In genomic region chr17:4739122-4740024, GRCh38 we compare ENCODE assay signal across 8 cellular contexts. TPM values are rescaled to one million over a fixed set of nuclear protein-coding genes. Genes with fewer than 3 reads are reported as not detected.
DNase-seq lines count a peak whose midpoint lies in the region; ATAC-seq, FAIRE-seq and TF ChIP-seq lines count a peak whose summit lies in the region.

A gene with protein sequence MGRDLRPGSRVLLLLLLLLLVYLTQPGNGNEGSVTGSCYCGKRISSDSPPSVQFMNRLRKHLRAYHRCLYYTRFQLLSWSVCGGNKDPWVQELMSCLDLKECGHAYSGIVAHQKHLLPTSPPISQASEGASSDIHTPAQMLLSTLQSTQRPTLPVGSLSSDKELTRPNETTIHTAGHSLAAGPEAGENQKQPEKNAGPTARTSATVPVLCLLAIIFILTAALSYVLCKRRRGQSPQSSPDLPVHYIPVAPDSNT (minus strand): TSS chr17:4739928. CDS start chr17:4739339, 589 bp downstream.
Gene ZMYND15, plus strand, starts transcription at chr17:4739833. Its CDS starts 716 bp downstream, at chr17:4740549.

- H4K20me1 ChIP-seq in HCT116 (ENCODE audit: insufficient read depth) (no peaks in the 10 kb centered on the region), SU-DHL-6 (ENCODE audit: low read depth, low read length) (no peaks in the 10 kb centered on the region), GM12878 (ENCODE audit: control insufficient read depth, insufficient read depth) (no peaks in the 10 kb centered on the region)

- FAIRE-seq in GM12878 (lab: Jason Lieb, UNC): no peak

- BruUV-seq in HCT116 (replicated peaks; lab: Mats Ljungman, UMichigan) (no TSS peak), GM12878 (replicated peaks; lab: Mats Ljungman, UMichigan) (no TSS peak)

- H3K79me2 ChIP-seq in HCT116 (ENCODE audit: insufficient read depth, low read length): no peaks in the 10 kb centered on the region; the same call in 1 of the 2 replicates
- no peaks in the 10 kb centered on the region for H3K79me2 ChIP-seq in SU-DHL-6 (ENCODE audit: insufficient read depth, low read length)
- no peaks in the 10 kb centered on the region for H3K79me2 ChIP-seq in GM12878 (ENCODE audit: control insufficient read depth, insufficient read depth, low read length)

- CTCF ChIA-PET in HCT116 (lab: Charles Lee): interaction anchor here (1.1 kb wide), 1 partner anchor 51 kb away, joined by 3 read pairs; no protein-coding TSS in a partner anchor
- CTCF ChIA-PET in GM12878 (lab: Yijun Ruan, JAX): interaction anchor here (0.6 to 1.1 kb wide), 3 partner anchors 31 to 320 kb away, joined by 3 read pairs; partner anchors contain the start of gene CHRNE

- SMC1A ChIA-PET in GM12878 (lab: Charles Lee; ENCODE audit: uncharacterized antibody, unreplicated experiment): no interaction called here

- H2AFZ ChIP-seq in HCT116 (ENCODE audit: low read depth, low read length, poor library complexity, severe bottlenecking) (no peak within 1 kb of the TSS), SU-DHL-6 (ENCODE audit: low read depth, low read length, severe bottlenecking) (peak within 1 kb of the TSS; percentile 62), GM12878 (ENCODE audit: control insufficient read depth, low read depth, low read length) (peak within 1 kb of the TSS; percentile 62)

- H3K36me3 ChIP-seq in HCT116 (ENCODE audit: control insufficient read depth in 1 of 2, insufficient read depth in 2 of 2, low read length in 2 of 2): no peaks in the 10 kb centered on the region
- H3K36me3 ChIP-seq in SU-DHL-6 (ENCODE audit: low read length): no peaks in the 10 kb centered on the region
- H3K36me3 ChIP-seq in GM12878 (ENCODE audit: control insufficient read depth in 2 of 2, insufficient read depth in 2 of 2, low read length in 1 of 2): no peaks in the 10 kb centered on the region
- H3K36me3 ChIP-seq in gastrocnemius medialis: no peaks in the 10 kb centered on the region

- TF ChIP-seq RAD21 in HCT116 (IDR thresholded peaks at IDR 0.05; ENCODE audit: low read depth): no peak
- TF ChIP-seq RAD21 in GM12878 (IDR thresholded peaks at IDR 0.05; ENCODE audit: insufficient read depth, low read depth, low read length): no peak

- peak; percentile 82 for DNase-seq in AG20443 (ENCODE audit: low spot score)
- no peak for DNase-seq in HCT116 (ENCODE audit: low read depth, low spot score)
- no peak for DNase-seq in GM12878 (ENCODE audit: low read depth, low spot score)
- peak in 1 of 2 donors; percentile 19 for DNase-seq in gastrocnemius medialis
- DNase-seq in NCI-H1048 (lab: John Stamatoyannopoulos, UW): no peak
- no peak for DNase-seq in NCI-H1694 (lab: John Stamatoyannopoulos, UW)

- H3K9ac ChIP-seq in HCT116 (ENCODE audit: low read length) (peak within 1 kb of the TSS; percentile 80), SU-DHL-6 (ENCODE audit: low read length) (peak within 1 kb of the TSS; percentile 47), GM12878 (ENCODE audit: control insufficient read depth, insufficient read depth, low read length) (peak within 1 kb of the TSS; percentile 27; the same call in 1 of the 2 replicates)

- TF ChIP-seq CTCF in HCT116 (IDR thresholded peaks at IDR 0.05 in 2 of 3, conservative IDR thresholded peaks at IDR 0.05 in 1 of 3; ENCODE audit: borderline replicate concordance in 1 of 3, insufficient read depth in 1 of 3, low read depth in 2 of 3, low read length in 2 of 3) (no peak), SU-DHL-6 (IDR thresholded peaks at IDR 0.05; ENCODE audit: insufficient read depth, low read length, poor library complexity, severe bottlenecking) (no peak), GM12878 (IDR thresholded peaks at IDR 0.05 in 2 of 3, conservative IDR thresholded peaks at IDR 0.05 in 1 of 3; ENCODE audit: control insufficient read depth in 2 of 3, extremely low read depth in 1 of 3, insufficient read depth in 1 of 3, low read depth in 3 of 3, low read length in 3 of 3) (no peak), gastrocnemius medialis (IDR thresholded peaks at IDR 0.05 in 4 of 5, conservative IDR thresholded peaks at IDR 0.05 in 1 of 5) (no peak)

- H3K27me3 ChIP-seq in HCT116 (ENCODE audit: insufficient read depth, low read length) (no peaks in the 10 kb centered on the region), SU-DHL-6 (ENCODE audit: low read length) (no peaks in the 10 kb centered on the region), GM12878 (replicated peaks in 1 of 2; ENCODE audit: control insufficient read depth in 2 of 2, insufficient read depth in 2 of 2, low read length in 1 of 2) (peaks cover 10 to 15% of the 10 kb centered on the region in 2 experiments), gastrocnemius medialis (peaks cover 17 to 42% (median 36%) of the 10 kb centered on the region in 3 donors)

- H3K4me3 ChIP-seq in HCT116 (replicated peaks in 1 of 2; ENCODE audit: low read depth in 1 of 2, low read length in 2 of 2) (peak within 1 kb of the TSS; percentile 68 to 73), SU-DHL-6 (ENCODE audit: insufficient read depth, low read length, poor library complexity, severe bottlenecking) (peak within 1 kb of the TSS; percentile 51), GM12878 (peak within 1 kb of the TSS; percentile 72), iPS-11a (ENCODE audit: low read depth, low read length) (peak within 1 kb of the TSS; percentile 53), gastrocnemius medialis (peak within 1 kb of the TSS; percentile 71 to 85 (median 80))

- RAD21 ChIA-PET in HCT116 (lab: Charles Lee; ENCODE audit: low non-redundant PET in 1 of 2, low total read pairs in 2 of 2, uncharacterized antibody in 2 of 2, unreplicated experiment in 2 of 2) (no interaction called here), GM12878 (lab: Charles Lee; ENCODE audit: unreplicated experiment) (no interaction called here)

- in situ Hi-C loops in GM12878 (cut with MboI): no loop called here
- in situ Hi-C loops in gastrocnemius medialis (cut with MboI; ENCODE audit: low sequenced_read_pairs in 4 of 4): loop anchor here in 1 of 4 donors (10.0 kb wide), 1 partner anchor 45 kb away; the partner anchor contains the start of genes GLTPD2 and VMO1

- intact Hi-C loops in HCT116 (cut with micrococcal nuclease): no loop called here
- intact Hi-C loops in GM12878 (cut with micrococcal nuclease; ENCODE audit: unreplicated experiment): loop anchor here (10.0 kb wide), 1 partner anchor 45 kb away; the partner anchor contains the start of genes GLTPD2 and VMO1
- intact Hi-C loops in gastrocnemius medialis (cut with DNase I; ENCODE audit: low total_unique reads): no loop called here

- H3F3A ChIP-seq in SU-DHL-6 (ENCODE audit: insufficient read depth): no peaks in the 10 kb centered on the region

- peaks cover 11 to 25% of the 10 kb centered on the region in 2 experiments for H3K4me1 ChIP-seq in HCT116 (ENCODE audit: control insufficient read depth in 1 of 2, insufficient read depth in 2 of 2, low read length in 2 of 2)
- H3K4me1 ChIP-seq in GM12878 (ENCODE audit: control insufficient read depth, insufficient read depth, low read length): peaks cover 3% of the 10 kb centered on the region; the same call in 1 of the 2 replicates
- peaks cover 4 to 15% of the 10 kb centered on the region in 2 donors for H3K4me1 ChIP-seq in gastrocnemius medialis

- peak; percentile 76 for ATAC-seq in HCT116
- ATAC-seq in GM12878: peak; percentile 92
- ATAC-seq in gastrocnemius medialis: peak; percentile 51 to 53

- TF ChIP-seq EP300 in GM12878 (IDR thresholded peaks at IDR 0.05; ENCODE audit: borderline replicate concordance in 1 of 2, control insufficient read depth in 1 of 2, low read depth in 2 of 2, low read length in 2 of 2): no peak

- no peaks in the 10 kb centered on the region for H3K9me3 ChIP-seq in HCT116 (ENCODE audit: control insufficient read depth in 1 of 2, insufficient read depth in 1 of 2, low read depth in 1 of 2, low read length in 2 of 2)
- no peaks in the 10 kb centered on the region for H3K9me3 ChIP-seq in SU-DHL-6 (ENCODE audit: insufficient read depth, low read length)
- H3K9me3 ChIP-seq in GM12878 (replicated peaks; ENCODE audit: control insufficient read depth, insufficient read depth, low read length): no peaks in the 10 kb centered on the region
- no peaks in the 10 kb centered on the region for H3K9me3 ChIP-seq in gastrocnemius medialis

- H3K27ac ChIP-seq in HCT116 (ENCODE audit: low read depth, low read length) (peak within 1 kb of the TSS; percentile 52), SU-DHL-6 (ENCODE audit: low read depth, low read length) (no peak within 1 kb of the TSS), GM12878 (ENCODE audit: control insufficient read depth, insufficient read depth) (no peak within 1 kb of the TSS), gastrocnemius medialis (peak within 1 kb of the TSS in 1 of 4 donors; percentile 19)

- H3K4me2 ChIP-seq in HCT116 (ENCODE audit: low read length) (peak within 1 kb of the TSS; percentile 99), SU-DHL-6 (ENCODE audit: low read depth, low read length, poor library complexity, severe bottlenecking) (peak within 1 kb of the TSS; percentile 65), GM12878 (ENCODE audit: control insufficient read depth, insufficient read depth) (peak within 1 kb of the TSS; percentile 95)

- WGBS in GM12878 (ENCODE audit: insufficient coverage, insufficient replicate concordance, low lambda C conversion rate, missing lambda C conversion rate): 2% methylated on average over 97 of the region's 100 CpGs

- no peaks in the 10 kb centered on the region for H3K9me2 ChIP-seq in HCT116 (ENCODE audit: insufficient read depth)
- H3K9me2 ChIP-seq in SU-DHL-6 (replicated peaks; ENCODE audit: insufficient read depth, low read length): no peaks in the 10 kb centered on the region

- POLR2A ChIA-PET in HCT116 (lab: Charles Lee) (no interaction called here), GM12878 (lab: Charles Lee) (no interaction called here)

- TF ChIP-seq POLR2A in HCT116 (IDR thresholded peaks at IDR 0.05; ENCODE audit: borderline replicate concordance, extremely low read depth, insufficient read depth, insufficient read length) (peak; percentile 12), GM12878 (IDR thresholded peaks at IDR 0.05; ENCODE audit: low read depth, low read length) (no peak), gastrocnemius medialis (IDR thresholded peaks at IDR 0.05) (peak; percentile 10 to 22)

RNA-seq across cellular contexts. Expression of the first gene that starts in this region (rescaled TPM):
- total RNA-seq in HCT116 (2021; ENCODE audit: unreplicated experiment) (44.8 TPM), GM12878 (2014; rRNA removed) (0.62 and 0.71 TPM in 2 replicates), GM12878 (2014; rRNA removed; fragmentation: Illumina TruSeq; extraction: Trizol) (0.67 and 0.74 TPM in 2 replicates), GM12878 (2021) (1.4 and 2.1 TPM in 2 replicates), gastrocnemius medialis (1 to 10 TPM; 1.2 to 2.1 (median 1.4) TPM)
- polyA plus RNA-seq in HCT116 (2012): 60.4 and 64.3 TPM in 2 replicates
- 0.33 TPM in 1 of 2 replicates, not detected in the other for total RNA-seq in GM12878 (2013; cell fraction: nucleolus; rRNA removed)
- polyA plus RNA-seq in GM12878 (2011; ENCODE audit: low read depth): 0.30 TPM
- polyA plus RNA-seq in GM12878 (2011; rRNA removed) (0.68 and 0.84 TPM in 2 replicates), GM12878 (2014; fragmentation: Illumina TruSeq; extraction: Trizol) (1.7 and 2.2 TPM in 2 replicates), GM12878 (2014; fragmentation: Nextera tagmentation; extraction: Ambion mirVana) (under 1 TPM; 0.26 to 0.35 TPM), GM12878 (2014; rRNA removed) (0.89 and 1.9 TPM in 2 replicates), GM12878 (2016; fragmentation: Nextera tagmentation; extraction: Ambion mirVana) (under 1 TPM; 0.15 to 0.35 TPM)
- polyA plus RNA-seq in GM12878 (2011; cell fraction: cytosol; rRNA removed): 0.77 and 1.1 TPM in 2 replicates
- polyA plus RNA-seq in GM12878 (2011; cell fraction: nucleus; rRNA removed): 0.51 and 0.58 TPM in 2 replicates
- 0.61 and 0.79 TPM in 2 replicates for polyA plus RNA-seq in GM12878 (2012)
- polyA minus RNA-seq in GM12878 (2011; rRNA and poly(A)+ RNA removed): 0.22 and 0.88 TPM in 2 replicates
- not detected in 2 replicates for polyA minus RNA-seq in GM12878 (2011; cell fraction: cytosol; rRNA and poly(A)+ RNA removed)
- 0.12 TPM in 1 of 2 replicates, not detected in the other for polyA minus RNA-seq in GM12878 (2011; cell fraction: nucleus; rRNA and poly(A)+ RNA removed)

RNA-seq across cellular contexts. Expression of gene ZMYND15, which starts in this region (rescaled TPM):
- 2.8 TPM for total RNA-seq in HCT116 (2021; ENCODE audit: unreplicated experiment)
- 1.6 and 2.7 TPM in 2 replicates for polyA plus RNA-seq in HCT116 (2012)
- total RNA-seq in GM12878 (2013; cell fraction: nucleolus; rRNA removed): 0.21 TPM in 1 of 2 replicates, not detected in the other
- total RNA-seq in GM12878 (2014; rRNA removed): not detected in 2 replicates
- 0.04 and 0.05 TPM in 2 replicates for total RNA-seq in GM12878 (2014; rRNA removed; fragmentation: Illumina TruSeq; extraction: Trizol)
- 0.08 and 0.11 TPM in 2 replicates for total RNA-seq in GM12878 (2021)
- not detected for polyA plus RNA-seq in GM12878 (2011; ENCODE audit: low read depth)
- polyA plus RNA-seq in GM12878 (2011; rRNA removed): 0.04 TPM in 1 of 2 replicates, not detected in the other
- polyA plus RNA-seq in GM12878 (2011; cell fraction: cytosol; rRNA removed): 0.03 and 0.10 TPM in 2 replicates
- polyA plus RNA-seq in GM12878 (2011; cell fraction: nucleus; rRNA removed): 0.07 and 0.40 TPM in 2 replicates
- polyA plus RNA-seq in GM12878 (2012): not detected in 2 replicates
- 0.03 TPM in 1 of 2 replicates, not detected in the other for polyA plus RNA-seq in GM12878 (2014; fragmentation: Illumina TruSeq; extraction: Trizol)
- polyA plus RNA-seq in GM12878 (2014; fragmentation: Nextera tagmentation; extraction: Ambion mirVana): not detected
- polyA plus RNA-seq in GM12878 (2014; rRNA removed): 0.17 and 0.19 TPM in 2 replicates
- under 1 TPM in 1 of 2 experiments, not detected in 1; 0.07 TPM for polyA plus RNA-seq in GM12878 (2016; fragmentation: Nextera tagmentation; extraction: Ambion mirVana)
- polyA minus RNA-seq in GM12878 (2011; rRNA and poly(A)+ RNA removed): not detected in 2 replicates
- not detected in 2 replicates for polyA minus RNA-seq in GM12878 (2011; cell fraction: cytosol; rRNA and poly(A)+ RNA removed)
- polyA minus RNA-seq in GM12878 (2011; cell fraction: nucleus; rRNA and poly(A)+ RNA removed): not detected in 2 replicates
- total RNA-seq in gastrocnemius medialis: not detected

Comparison
In these comparisons a context has a peak if more than half of its experiments do, and no peak if none do; other contexts are left out.
1. RNA of the first gene that starts in this region (total RNA-seq): 44.8 TPM in HCT116 (single experiment); 1.2 to 2.1 TPM in gastrocnemius medialis and 0.33 to 2.1 TPM in GM12878; every median in the first group is over 10 times any median in the second.
2. H3K9ac ChIP-seq: peak in every context shown above with its lines; median percentile 80 in HCT116; 47 in SU-DHL-6; 27 in GM12878.
3. Peak in every context shown above with its lines, with median percentiles within 50 percentile points of each other: ATAC-seq, H3K4me2 ChIP-seq and H3K4me3 ChIP-seq.